ENCODE assay signal across 1 cellular context in the genomic region with DNA sequence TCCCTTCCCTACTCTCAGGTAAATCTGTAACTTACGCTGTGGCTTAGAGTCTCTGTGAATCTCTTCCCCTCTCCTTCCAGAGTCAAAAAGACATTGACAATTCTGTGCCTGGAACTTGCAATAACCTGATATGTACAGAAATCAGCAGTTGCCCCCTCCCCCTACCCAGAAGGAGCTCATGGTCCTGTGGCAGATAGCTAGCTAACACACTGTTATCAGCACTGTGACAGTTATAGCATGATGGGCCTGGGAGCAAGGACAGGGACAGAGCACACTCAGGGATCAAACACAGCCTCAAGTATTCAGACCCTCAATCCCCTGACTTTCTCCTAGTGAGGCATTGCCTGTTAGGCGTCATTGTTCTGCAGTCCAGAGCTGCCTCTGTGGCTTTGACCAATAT.
TF ChIP-seq lines count a peak whose summit lies in the region.

No MANE protein-coding gene starts in this region.

TF ChIP-seq in K562, 482 proteins besides CTCF, POLR2A, EP300 and RAD21 (continued from another document and continues in another):
- TF ChIP-seq JUND (IDR thresholded peaks at IDR 0.05; ENCODE audit: borderline replicate concordance, low read depth, low read length) (0 out of 2 replicates have a peak, but pooled peaks have one; percentile 18), JUND (tag; IDR thresholded peaks at IDR 0.05; ENCODE audit: borderline replicate concordance, low read depth, low read length) (peak; percentile 39; the same call in 1 of the 3 replicates), MECOM (CRISPR knock-in tag; IDR thresholded peaks at IDR 0.05) (peak; percentile 73; the same call in 1 of the 2 replicates), ATF1 (CRISPR knock-in tag; IDR thresholded peaks at IDR 0.05) (no peak), ATF1 (tag; IDR thresholded peaks at IDR 0.05) (peak; percentile 63), GATA2 (CRISPR knock-in tag; IDR thresholded peaks at IDR 0.05) (peak; percentile 47), POLR2AphosphoS5 (IDR thresholded peaks at IDR 0.05; ENCODE audit: control insufficient read depth, insufficient read depth, low read depth, low read length) (peak; percentile 49; the same call in 1 of the 2 replicates), TFAP4 (CRISPR knock-in tag; IDR thresholded peaks at IDR 0.05; ENCODE audit: borderline replicate concordance) (peak; percentile 35), ZEB2 (IDR thresholded peaks at IDR 0.05) (peak; percentile 59; the same call in 1 of the 2 replicates), MYC (IDR thresholded peaks at IDR 0.05; ENCODE audit: low read depth, low read length) (peak; percentile 48; the same call in 1 of the 2 replicates), MYC (CRISPR knock-in tag; IDR thresholded peaks at IDR 0.05; ENCODE audit: borderline replicate concordance, low read depth) (no peak), ZBTB40 (IDR thresholded peaks at IDR 0.05) (no peak), ZBTB40 (CRISPR knock-in tag; IDR thresholded peaks at IDR 0.05) (no peak), PKNOX1 (IDR thresholded peaks at IDR 0.05) (peak; percentile 57), TRIM24 (IDR thresholded peaks at IDR 0.05) (peak; percentile 48 to 59; a peak in 3 of 4 replicates), CBFA2T3 (IDR thresholded peaks at IDR 0.05) (peak; percentile 90), MGA (IDR thresholded peaks at IDR 0.05) (peak; percentile 48), ZNF212 (CRISPR knock-in tag; IDR thresholded peaks at IDR 0.05) (no peak), CBX5 (IDR thresholded peaks at IDR 0.05; ENCODE audit: borderline replicate concordance, low read depth) (0 out of 2 replicates have a peak, but pooled peaks have one; percentile 22), NCOA1 (IDR thresholded peaks at IDR 0.05; ENCODE audit: low read depth) (no peak), ZNF717 (CRISPR knock-in tag; IDR thresholded peaks at IDR 0.05) (no peak), BRD9 (IDR thresholded peaks at IDR 0.05; ENCODE audit: low read depth, partially characterized antibody) (peak; percentile 24), SMARCE1 (IDR thresholded peaks at IDR 0.05) (peak; percentile 23; the same call in 1 of the 2 replicates), ARID1B (IDR thresholded peaks at IDR 0.05) (peak; percentile 82), KDM1A (IDR thresholded peaks at IDR 0.05) (peak; percentile 68 to 72), CEBPG (CRISPR knock-in tag; IDR thresholded peaks at IDR 0.05) (peak; percentile 79), CEBPG (tag; conservative IDR thresholded peaks at IDR 0.05 in 1 of 2, IDR thresholded peaks at IDR 0.05 in 1 of 2) (no peak), HDAC2 (IDR thresholded peaks at IDR 0.05) (peak; percentile 39; the same call in 1 of the 2 replicates), SAFB (IDR thresholded peaks at IDR 0.05; ENCODE audit: borderline replicate concordance, low read depth, low read length) (no peak), PYGO2 (tag; IDR thresholded peaks at IDR 0.05) (no peak), TEAD4 (IDR thresholded peaks at IDR 0.05; ENCODE audit: low read length) (peak; percentile 64), TEAD4 (CRISPR knock-in tag; IDR thresholded peaks at IDR 0.05; ENCODE audit: borderline replicate concordance) (no peak), VEZF1 (CRISPR knock-in tag; IDR thresholded peaks at IDR 0.05) (peak; percentile 44), DPF2 (IDR thresholded peaks at IDR 0.05) (peak; percentile 66), ZNF3 (CRISPR knock-in tag; IDR thresholded peaks at IDR 0.05) (no peak), RNF2 (IDR thresholded peaks at IDR 0.05) (peak; percentile 87)
